ENCODE assay signal across 9 cellular contexts in the genomic region with DNA sequence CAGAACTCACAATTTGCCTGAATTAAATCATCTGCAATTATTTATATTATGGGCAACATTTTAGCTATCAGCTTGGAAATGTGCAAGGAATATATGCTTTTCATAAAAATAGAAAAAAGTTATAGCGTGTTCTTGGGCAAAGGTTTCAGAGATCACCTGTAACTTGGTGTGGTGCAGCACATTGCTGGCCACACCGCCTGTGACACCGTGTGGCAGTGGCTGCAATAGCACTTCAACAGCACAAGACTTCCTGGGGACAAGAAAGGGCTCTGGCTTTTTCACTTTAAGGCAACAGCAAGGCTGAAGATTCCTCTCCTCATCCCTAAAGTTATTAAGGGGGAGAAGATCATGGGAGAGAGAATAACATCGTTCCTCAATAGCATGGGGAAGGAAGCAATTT. TPM values are rescaled to one million over a fixed set of nuclear protein-coding genes. Genes with fewer than 3 reads are reported as not detected.
DNase-seq lines count a peak whose midpoint lies in the region; ATAC-seq and TF ChIP-seq lines count a peak whose summit lies in the region.
"Had no signal": no experiment of that assay in that cellular context is flagged by ENCODE, and none has a peak within 500 bp of the region (broad histone marks: within the 10 kb centered on the region; RNA-seq: fewer than 3 reads in every experiment).

No MANE protein-coding gene starts in this region.

- no peaks in the 10 kb centered on the region for H3K79me1 ChIP-seq in trophoblast cell (ENCODE audit: low read length)

- no peak overlapping the region for H4K8ac ChIP-seq in trophoblast cell (ENCODE audit: low read depth, low read length)

- no peak overlapping the region for H4K12ac ChIP-seq in trophoblast cell (ENCODE audit: low read depth, low read length)

- no peak overlapping the region for H3K27ac ChIP-seq in RWPE2 (ENCODE audit: poor library complexity, severe bottlenecking)
- H3K27ac ChIP-seq in trophoblast cell (ENCODE audit: low read depth, low read length), result no peak overlapping the region
- H3K27ac ChIP-seq in ovary, result no peak overlapping the region

- WGBS in trophoblast cell (ENCODE audit: extremely low coverage, insufficient coverage, insufficient read length), result no CpG with 5 or more reads among the region's 4 CpGs
- 32 to 50% (median 38%) methylated on average over 4 of the region's 4 CpGs for WGBS in ovary, 3 donors

- no peak for ATAC-seq in activated CD4-positive, alpha-beta T cell treated with anti-CD3 and anti-CD28 coated beads for 36 hours
- ATAC-seq in HG03175 (IDR thresholded peaks at IDR 0.05; ENCODE audit: unreplicated experiment) (peak; percentile 84), RWPE2 (ENCODE audit: low read depth) (peak; percentile 68)

- no peak overlapping the region for H3K4me3 ChIP-seq in RWPE2 (ENCODE audit: severe bottlenecking)
- no peak overlapping the region for H3K4me3 ChIP-seq in trophoblast cell (ENCODE audit: low read depth, low read length)
- H3K4me3 ChIP-seq in ovary, result no peak overlapping the region

- H3K9ac ChIP-seq in trophoblast cell (ENCODE audit: low read length), result no peak overlapping the region

- H3K14ac ChIP-seq in trophoblast cell (ENCODE audit: low read length), result no peak overlapping the region

- H3K27ac Mint-ChIP-seq in activated CD4-positive, alpha-beta T cell treated with anti-CD3 and anti-CD28 coated beads for 36 hours, result no peak overlapping the region
- no peak overlapping the region for H3K27ac Mint-ChIP-seq in activated CD4-positive, alpha-beta T cell treated with anti-CD3 and anti-CD28 coated beads, Interleukin-2, amount 10 ng/mL, durations not matched to agents 7 days and 5 days

- H3K27me3 ChIP-seq in RWPE2 (ENCODE audit: insufficient read depth, poor library complexity, severe bottlenecking), result no peaks in the 10 kb centered on the region
- no peaks in the 10 kb centered on the region for H3K27me3 ChIP-seq in trophoblast cell (ENCODE audit: insufficient read depth, low read length)
- H3K27me3 ChIP-seq in ovary, result no peaks in the 10 kb centered on the region

- H3K4me2 ChIP-seq in trophoblast cell (ENCODE audit: low read length), result no peak overlapping the region

- TF ChIP-seq POLR2A in ovary (IDR thresholded peaks at IDR 0.05), result no peak

- peaks cover 4% of the 10 kb centered on the region for H3K27me3 Mint-ChIP-seq in activated CD4-positive, alpha-beta T cell treated with anti-CD3 and anti-CD28 coated beads for 36 hours
- peaks cover 5% of the 10 kb centered on the region for H3K27me3 Mint-ChIP-seq in activated CD4-positive, alpha-beta T cell treated with anti-CD3 and anti-CD28 coated beads, Interleukin-2, amount 10 ng/mL, durations not matched to agents 7 days and 5 days

- H3K4me1 Mint-ChIP-seq in activated CD4-positive, alpha-beta T cell treated with anti-CD3 and anti-CD28 coated beads for 36 hours, result no peaks in the 10 kb centered on the region
- H3K4me1 Mint-ChIP-seq in activated CD4-positive, alpha-beta T cell treated with anti-CD3 and anti-CD28 coated beads, Interleukin-2, amount 10 ng/mL, durations not matched to agents 7 days and 5 days, result no peaks in the 10 kb centered on the region

- H2BK120ac ChIP-seq in trophoblast cell (ENCODE audit: insufficient read depth, low read length, poor library complexity), result no peak overlapping the region

- H4K91ac ChIP-seq in trophoblast cell (ENCODE audit: low read depth, low read length), result no peak overlapping the region

- H3K36me3 ChIP-seq in RWPE2 (ENCODE audit: low read depth) (no peaks in the 10 kb centered on the region), trophoblast cell (ENCODE audit: control insufficient read depth in 1 of 2, insufficient read depth in 2 of 2, low read length in 2 of 2) (no peaks in the 10 kb centered on the region), ovary (no peaks in the 10 kb centered on the region)

- TF ChIP-seq EP300 in ovary (IDR thresholded peaks at IDR 0.05), result no peak

- H2BK12ac ChIP-seq in trophoblast cell (ENCODE audit: low read length), result no peak overlapping the region

- H3K4ac ChIP-seq in trophoblast cell (ENCODE audit: low read depth, low read length), result no peak overlapping the region

- no peak overlapping the region for H3K4me3 Mint-ChIP-seq in activated CD4-positive, alpha-beta T cell treated with anti-CD3 and anti-CD28 coated beads for 36 hours
- H3K4me3 Mint-ChIP-seq in activated CD4-positive, alpha-beta T cell treated with anti-CD3 and anti-CD28 coated beads, Interleukin-2, amount 10 ng/mL, durations not matched to agents 7 days and 5 days, result no peak overlapping the region

- no peak overlapping the region for H2BK5ac ChIP-seq in trophoblast cell (ENCODE audit: low read depth, low read length, poor library complexity)

- H3K79me2 ChIP-seq in trophoblast cell (ENCODE audit: control insufficient read depth, insufficient read depth, low read length, poor library complexity), result no peaks in the 10 kb centered on the region

- H3K36me3 Mint-ChIP-seq in activated CD4-positive, alpha-beta T cell treated with anti-CD3 and anti-CD28 coated beads for 36 hours (ENCODE audit: low read depth), result no peaks in the 10 kb centered on the region
- no peaks in the 10 kb centered on the region for H3K36me3 Mint-ChIP-seq in activated CD4-positive, alpha-beta T cell treated with anti-CD3 and anti-CD28 coated beads, Interleukin-2, amount 10 ng/mL, durations not matched to agents 7 days and 5 days (ENCODE audit: low read depth)

- DNase-seq in activated CD4-positive, alpha-beta T cell treated with anti-CD3 and anti-CD28 coated beads for 36 hours, result peak; percentile 10
- no peak for DNase-seq in activated CD4-positive, alpha-beta T cell treated with anti-CD3 and anti-CD28 coated beads, Interleukin-2, amount 10 ng/mL, durations not matched to agents 7 days and 5 days
- DNase-seq in RWPE2 (ENCODE audit: low spot score), result no peak
- peak; percentile 43 to 66 for DNase-seq in trophoblast cell
- DNase-seq in T-helper 2 cell, result no peak
- no peak for DNase-seq in activated CD8-positive, alpha-beta memory T cell treated with anti-CD3 and anti-CD28 coated beads, Interleukin-2, amount 50 U/mL, for 4 hours
- DNase-seq in ovary, result no peak

- H2AFZ ChIP-seq in trophoblast cell (ENCODE audit: insufficient read depth, low read length, poor library complexity), result no peak overlapping the region

- H3K9me3 ChIP-seq in RWPE2 (ENCODE audit: severe bottlenecking), result no peaks in the 10 kb centered on the region
- H3K9me3 ChIP-seq in trophoblast cell (ENCODE audit: insufficient read depth, low read depth, low read length), result no peaks in the 10 kb centered on the region
- H3K9me3 ChIP-seq in ovary, result no peaks in the 10 kb centered on the region

- peaks cover 6% of the 10 kb centered on the region for H3K4me1 ChIP-seq in RWPE2 (ENCODE audit: insufficient read depth, poor library complexity, severe bottlenecking)
- no peaks in the 10 kb centered on the region for H3K4me1 ChIP-seq in trophoblast cell (ENCODE audit: control insufficient read depth in 1 of 2, insufficient read depth in 2 of 2, low read length in 2 of 2)
- H3K4me1 ChIP-seq in ovary (ENCODE audit: insufficient read depth), result no peaks in the 10 kb centered on the region

- CTCF ChIA-PET in activated CD4-positive, alpha-beta T cell treated with anti-CD3 and anti-CD28 coated beads for 36 hours (lab: Charles Lee), result no interaction called here
- CTCF ChIA-PET in activated CD4-positive, alpha-beta T cell treated with anti-CD3 and anti-CD28 coated beads, Interleukin-2, amount 10 ng/mL, durations not matched to agents 7 days and 5 days (lab: Charles Lee), result no interaction called here

- H3K18ac ChIP-seq in trophoblast cell (ENCODE audit: low read length), result no peak overlapping the region

- POLR2A ChIA-PET in activated CD4-positive, alpha-beta T cell treated with anti-CD3 and anti-CD28 coated beads for 36 hours (lab: Charles Lee), result no interaction called here
- POLR2A ChIA-PET in activated CD4-positive, alpha-beta T cell treated with anti-CD3 and anti-CD28 coated beads, Interleukin-2, amount 10 ng/mL, durations not matched to agents 7 days and 5 days (lab: Charles Lee), result no interaction called here

- H3K9me3 Mint-ChIP-seq in activated CD4-positive, alpha-beta T cell treated with anti-CD3 and anti-CD28 coated beads for 36 hours (ENCODE audit: low read depth), result peaks cover 4% of the 10 kb centered on the region
- H3K9me3 Mint-ChIP-seq in activated CD4-positive, alpha-beta T cell treated with anti-CD3 and anti-CD28 coated beads, Interleukin-2, amount 10 ng/mL, durations not matched to agents 7 days and 5 days, result no peaks in the 10 kb centered on the region

- H2AK5ac ChIP-seq in trophoblast cell (ENCODE audit: low read length), result no peak overlapping the region

- no peak overlapping the region for H3K23ac ChIP-seq in trophoblast cell (ENCODE audit: low read length)

- TF ChIP-seq CTCF in RWPE2 (IDR thresholded peaks at IDR 0.05; ENCODE audit: poor library complexity, severe bottlenecking) (peak; percentile 80), ovary (IDR thresholded peaks at IDR 0.05) (no peak)

- intact Hi-C loops in activated CD4-positive, alpha-beta T cell treated with anti-CD3 and anti-CD28 coated beads for 36 hours (cut with DNase I, micrococcal nuclease), result no loop called here
- intact Hi-C loops in ovary (cut with DNase I), result no loop called here

RNA-seq across cellular contexts. Expression of gene SERPINB3, which starts 14.8 kb away (rescaled TPM):
- total RNA-seq in activated CD4-positive, alpha-beta T cell treated with anti-CD3 and anti-CD28 coated beads for 36 hours, result not detected
- not detected for total RNA-seq in activated CD4-positive, alpha-beta T cell treated with anti-CD3 and anti-CD28 coated beads, Interleukin-2, amount 10 ng/mL, durations not matched to agents 7 days and 5 days
- polyA plus RNA-seq in trophoblast cell (2013), result 0.08 and 0.19 TPM in 2 replicates
- under 1 TPM in 1 of 7 donors, not detected in 6; 0.23 TPM for total RNA-seq in ovary
- polyA plus RNA-seq in ovary, result under 1 TPM in 1 of 2 donors, not detected in 1; 0.05 TPM
- polyA plus RNA-seq: neural cell had no signal

RNA-seq across cellular contexts. Expression of gene SERPINB11, which starts 26.2 kb away (rescaled TPM):
- not detected for total RNA-seq in activated CD4-positive, alpha-beta T cell treated with anti-CD3 and anti-CD28 coated beads for 36 hours
- total RNA-seq in activated CD4-positive, alpha-beta T cell treated with anti-CD3 and anti-CD28 coated beads, Interleukin-2, amount 10 ng/mL, durations not matched to agents 7 days and 5 days, result not detected
- polyA plus RNA-seq in trophoblast cell (2013), result 0.21 and 0.22 TPM in 2 replicates
- total RNA-seq in ovary, result not detected
- not detected for polyA plus RNA-seq in ovary
- polyA plus RNA-seq: neural cell had no signal

RNA-seq across cellular contexts. Expression of gene SERPINB4, which starts 32.5 kb away (rescaled TPM):
- total RNA-seq in activated CD4-positive, alpha-beta T cell treated with anti-CD3 and anti-CD28 coated beads for 36 hours, result not detected
- not detected for total RNA-seq in activated CD4-positive, alpha-beta T cell treated with anti-CD3 and anti-CD28 coated beads, Interleukin-2, amount 10 ng/mL, durations not matched to agents 7 days and 5 days
- not detected in 2 replicates for polyA plus RNA-seq in trophoblast cell (2013)
- not detected for total RNA-seq in ovary
- polyA plus RNA-seq in ovary, result under 1 TPM in 1 of 2 donors, not detected in 1; 0.10 TPM
- polyA plus RNA-seq: neural cell had no signal

Comparison
In these comparisons a context has a peak if more than half of its experiments do, and no peak if none do; other contexts are left out.
1. DNase-seq: peak in activated CD4-positive, alpha-beta T cell treated with anti-CD3 and anti-CD28 coated beads for 36 hours (single experiment) and trophoblast cell (2 of 2); none in activated CD4-positive, alpha-beta T cell treated with anti-CD3 and anti-CD28 coated beads, Interleukin-2, amount 10 ng/mL, durations not matched to agents 7 days and 5 days (single experiment), RWPE2 (single experiment), T-helper 2 cell (0 of 5), activated CD8-positive, alpha-beta memory T cell treated with anti-CD3 and anti-CD28 coated beads, Interleukin-2, amount 50 U/mL, for 4 hours (single experiment) and ovary (0 of 5).